ENCODE assay signal across 1 cellular context in genomic region chr13:20495087-20496023, GRCh38.
TF ChIP-seq lines count a peak whose summit lies in the region.

No MANE protein-coding gene starts in this region.

TF ChIP-seq in HepG2, 621 proteins besides CTCF, POLR2A, EP300 and RAD21 (continued from another document and continues in another):
- no peak for TF ChIP-seq ZNF512B (CRISPR knock-in tag; IDR thresholded peaks at IDR 0.05; ENCODE audit: borderline replicate concordance)
- no peak for TF ChIP-seq IRF2 (CRISPR knock-in tag; IDR thresholded peaks at IDR 0.05)
- TF ChIP-seq CREB1 (IDR thresholded peaks at IDR 0.05): no peak
- no peak for TF ChIP-seq CREB1 (CRISPR knock-in tag; IDR thresholded peaks at IDR 0.05)
- TF ChIP-seq GZF1 (CRISPR knock-in tag; IDR thresholded peaks at IDR 0.05): no peak
- TF ChIP-seq ZZZ3 (CRISPR knock-in tag; IDR thresholded peaks at IDR 0.05; ENCODE audit: borderline replicate concordance): no peak
- TF ChIP-seq MAFF (IDR thresholded peaks at IDR 0.05; ENCODE audit: low read depth, low read length): peak; percentile 53
- TF ChIP-seq ZNF263 (CRISPR knock-in tag; IDR thresholded peaks at IDR 0.05): no peak
- TF ChIP-seq ZNF543 (CRISPR knock-in tag; IDR thresholded peaks at IDR 0.05): no peak
- no peak for TF ChIP-seq ZNF318 (CRISPR knock-in tag; IDR thresholded peaks at IDR 0.05)
- TF ChIP-seq MED13 (CRISPR knock-in tag; IDR thresholded peaks at IDR 0.05): no peak
- no peak for TF ChIP-seq DZIP1 (CRISPR knock-in tag; IDR thresholded peaks at IDR 0.05)
- TF ChIP-seq ZNF10 (CRISPR knock-in tag; IDR thresholded peaks at IDR 0.05; ENCODE audit: borderline replicate concordance, low read depth): no peak
- no peak for TF ChIP-seq ZNF780A (CRISPR knock-in tag; IDR thresholded peaks at IDR 0.05)
- peak; percentile 60; the same call in 1 of the 2 replicates for TF ChIP-seq MEF2D (CRISPR knock-in tag; IDR thresholded peaks at IDR 0.05)
- TF ChIP-seq ZNF574 (CRISPR knock-in tag; IDR thresholded peaks at IDR 0.05): no peak
- TF ChIP-seq DPF2 (CRISPR knock-in tag; IDR thresholded peaks at IDR 0.05; ENCODE audit: borderline replicate concordance, low read depth): no peak
- no peak for TF ChIP-seq ZNF709 (CRISPR knock-in tag; IDR thresholded peaks at IDR 0.05)
- TF ChIP-seq ZBTB39 (CRISPR knock-in tag; IDR thresholded peaks at IDR 0.05): no peak
- no peak for TF ChIP-seq CBFB (CRISPR knock-in tag; IDR thresholded peaks at IDR 0.05)
- TF ChIP-seq ZMAT3 (CRISPR knock-in tag; conservative IDR thresholded peaks at IDR 0.05): no peak
- TF ChIP-seq NR1H2 (CRISPR knock-in tag; IDR thresholded peaks at IDR 0.05; ENCODE audit: borderline replicate concordance, low read depth): no peak
- no peak for TF ChIP-seq NRL (CRISPR knock-in tag; IDR thresholded peaks at IDR 0.05; ENCODE audit: borderline replicate concordance)
- TF ChIP-seq ZBTB25 (CRISPR knock-in tag; IDR thresholded peaks at IDR 0.05): no peak
- TF ChIP-seq HNRNPL (IDR thresholded peaks at IDR 0.05; ENCODE audit: low read depth, low read length): no peak
- TF ChIP-seq CHD2 (IDR thresholded peaks at IDR 0.05; ENCODE audit: low read depth, low read length): no peak
- TF ChIP-seq HDAC2 (CRISPR knock-in tag; IDR thresholded peaks at IDR 0.05): no peak
- no peak for TF ChIP-seq ZNF713 (CRISPR knock-in tag; IDR thresholded peaks at IDR 0.05)
- TF ChIP-seq ZNF280D (CRISPR knock-in tag; IDR thresholded peaks at IDR 0.05): peak; percentile 65; the same call in 1 of the 2 replicates
- no peak for TF ChIP-seq TGIF2 (CRISPR knock-in tag; IDR thresholded peaks at IDR 0.05)
- no peak for TF ChIP-seq ARHGAP35 (CRISPR knock-in tag; IDR thresholded peaks at IDR 0.05; ENCODE audit: borderline replicate concordance)
- 0 out of 2 replicates have a peak, but pooled peaks have one; percentile 23 for TF ChIP-seq KDM2A (CRISPR knock-in tag; IDR thresholded peaks at IDR 0.05; ENCODE audit: borderline replicate concordance, low read depth)
- TF ChIP-seq AKAP8 (CRISPR knock-in tag; IDR thresholded peaks at IDR 0.05): no peak
- TF ChIP-seq YEATS2 (CRISPR knock-in tag; IDR thresholded peaks at IDR 0.05; ENCODE audit: borderline replicate concordance): no peak
- TF ChIP-seq ZNF44 (CRISPR knock-in tag; IDR thresholded peaks at IDR 0.05): no peak
- TF ChIP-seq TEAD2 (CRISPR knock-in tag; IDR thresholded peaks at IDR 0.05): no peak
- no peak for TF ChIP-seq MLLT10 (CRISPR knock-in tag; IDR thresholded peaks at IDR 0.05)
- no peak for TF ChIP-seq ZNF619 (CRISPR knock-in tag; IDR thresholded peaks at IDR 0.05)
- TF ChIP-seq NCOA1 (CRISPR knock-in tag; IDR thresholded peaks at IDR 0.05): no peak
- no peak for TF ChIP-seq SYNCRIP (IDR thresholded peaks at IDR 0.05; ENCODE audit: insufficient read depth, low read depth, low read length)
